ENCODE assay signal across 8 cellular contexts in the genomic region with DNA sequence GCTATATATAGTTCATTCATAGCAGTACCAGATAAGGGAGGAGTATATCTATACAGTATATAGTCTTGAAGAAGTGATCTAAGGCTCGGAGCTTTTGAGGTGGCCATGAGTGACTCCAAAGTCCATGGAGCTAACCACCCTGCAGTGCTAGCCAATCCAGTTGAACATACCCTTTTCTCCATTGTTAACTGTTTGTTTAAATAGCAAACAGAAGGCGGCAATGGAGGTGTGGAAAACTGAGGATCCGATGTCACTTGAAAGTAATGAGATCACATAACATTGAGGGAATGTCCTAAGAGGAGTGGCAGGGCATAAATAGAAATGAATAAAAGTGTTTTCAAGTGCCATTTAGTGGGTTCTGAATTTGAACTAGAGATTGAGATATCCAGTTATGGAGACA. TPM values are rescaled to one million over a fixed set of nuclear protein-coding genes. Genes with fewer than 3 reads are reported as not detected.
DNase-seq lines count a peak whose midpoint lies in the region; ATAC-seq and TF ChIP-seq lines count a peak whose summit lies in the region.

No MANE protein-coding gene starts in this region.

- peak overlapping the region; percentile 13 for H3K27ac ChIP-seq in DOHH2 (ENCODE audit: low read depth, low read length)

- peak overlapping the region; percentile 84 for H3K4me3 ChIP-seq in DOHH2 (ENCODE audit: low read length)

- TF ChIP-seq CTCF in DOHH2 (IDR thresholded peaks at IDR 0.05; ENCODE audit: low read depth, low read length, poor library complexity, severe bottlenecking): no peak
- no peak for TF ChIP-seq CTCF in mesothelial cell of epicardium (IDR thresholded peaks at IDR 0.05; ENCODE audit: unreplicated experiment)

- H3K36me3 ChIP-seq in DOHH2 (ENCODE audit: control insufficient read depth, low read length): peaks cover 60% of the 10 kb centered on the region

- no peaks in the 10 kb centered on the region for H3K9me2 ChIP-seq in DOHH2 (replicated peaks; ENCODE audit: control insufficient read depth, low read length)

- peaks cover 60% of the 10 kb centered on the region for H3K79me2 ChIP-seq in DOHH2 (ENCODE audit: control insufficient read depth, low read length)

- H3K27me3 ChIP-seq in DOHH2 (ENCODE audit: control insufficient read depth, low read length): no peaks in the 10 kb centered on the region

- H3K27ac Mint-ChIP-seq in mesothelial cell of epicardium: no peak overlapping the region

- peaks cover 3% of the 10 kb centered on the region; the same call in 1 of the 2 replicates for H4K20me1 ChIP-seq in DOHH2 (ENCODE audit: control insufficient read depth, insufficient read depth, low read depth, low read length)

- no peaks in the 10 kb centered on the region for H3K9me3 Mint-ChIP-seq in mesothelial cell of epicardium

- peak; percentile 86 for DNase-seq in NCI-H1105 treated with DMSO at 0.1 percent for 48 hours (lab: John Stamatoyannopoulos, UW)
- DNase-seq in amniotic epithelial cell (ENCODE audit: low read depth): peak; percentile 30
- no peak for DNase-seq in mesothelial cell of epicardium (ENCODE audit: low spot score in 2 of 2, unreplicated experiment in 2 of 2)
- DNase-seq in hippocampal formation (lab: John Stamatoyannopoulos, UW): no peak
- no peak for DNase-seq in AG20443 (ENCODE audit: low spot score)

- peak overlapping the region; percentile 88 for H3K4me2 ChIP-seq in DOHH2 (ENCODE audit: low read length)

- peaks cover 22% of the 10 kb centered on the region for H3K36me3 Mint-ChIP-seq in mesothelial cell of epicardium

- peaks cover 84% of the 10 kb centered on the region for H3K4me1 ChIP-seq in DOHH2 (ENCODE audit: control insufficient read depth, low read length)

- ATAC-seq in GM18511 (IDR thresholded peaks at IDR 0.05; ENCODE audit: unreplicated experiment) (no peak), HG03354 (IDR thresholded peaks at IDR 0.05; ENCODE audit: poor library complexity, severe bottlenecking, unreplicated experiment) (no peak)

- H3K4me1 Mint-ChIP-seq in mesothelial cell of epicardium: peaks cover 7% of the 10 kb centered on the region

- no peaks in the 10 kb centered on the region for H3K27me3 Mint-ChIP-seq in mesothelial cell of epicardium (ENCODE audit: low read depth)

- H3K9me3 ChIP-seq in DOHH2 (ENCODE audit: control insufficient read depth, insufficient read depth, low read length): no peaks in the 10 kb centered on the region

- H3K4me3 Mint-ChIP-seq in mesothelial cell of epicardium: peak overlapping the region; percentile 6

- peaks cover 71% of the 10 kb centered on the region for H3F3A ChIP-seq in DOHH2 (ENCODE audit: control insufficient read depth, insufficient read depth)

RNA-seq across cellular contexts. Expression of gene SNAPC1, which starts 12.4 kb away (rescaled TPM):
- total RNA-seq in mesothelial cell of epicardium: 6.2 to 6.6 TPM (median 6.6 TPM) in 3 replicates

RNA-seq across cellular contexts. Expression of gene HIF1A, which starts 54.6 kb away (rescaled TPM):
- 124 to 133 TPM (median 126 TPM) in 3 replicates for total RNA-seq in mesothelial cell of epicardium

Comparison
In these comparisons a context has a peak if more than half of its experiments do, and no peak if none do; other contexts are left out.
1. DNase-seq: peak in NCI-H1105 treated with DMSO at 0.1 percent for 48 hours (single experiment) and amniotic epithelial cell (single experiment); none in mesothelial cell of epicardium (0 of 2), hippocampal formation (0 of 2) and AG20443 (single experiment).